Comparison of ENCODE assay signal across 1 cellular context in genomic region chr10:120938822-120939221, GRCh38.
TF ChIP-seq lines count a peak whose summit lies in the region.

No MANE protein-coding gene starts in this region.

TF ChIP-seq in HepG2, 621 proteins besides CTCF, POLR2A, EP300 and RAD21 (continued from another document):
- TF ChIP-seq SP4 (CRISPR knock-in tag; IDR thresholded peaks at IDR 0.05), result no peak
